Comparison of ENCODE assay signal across 8 cellular contexts in the genomic region with DNA sequence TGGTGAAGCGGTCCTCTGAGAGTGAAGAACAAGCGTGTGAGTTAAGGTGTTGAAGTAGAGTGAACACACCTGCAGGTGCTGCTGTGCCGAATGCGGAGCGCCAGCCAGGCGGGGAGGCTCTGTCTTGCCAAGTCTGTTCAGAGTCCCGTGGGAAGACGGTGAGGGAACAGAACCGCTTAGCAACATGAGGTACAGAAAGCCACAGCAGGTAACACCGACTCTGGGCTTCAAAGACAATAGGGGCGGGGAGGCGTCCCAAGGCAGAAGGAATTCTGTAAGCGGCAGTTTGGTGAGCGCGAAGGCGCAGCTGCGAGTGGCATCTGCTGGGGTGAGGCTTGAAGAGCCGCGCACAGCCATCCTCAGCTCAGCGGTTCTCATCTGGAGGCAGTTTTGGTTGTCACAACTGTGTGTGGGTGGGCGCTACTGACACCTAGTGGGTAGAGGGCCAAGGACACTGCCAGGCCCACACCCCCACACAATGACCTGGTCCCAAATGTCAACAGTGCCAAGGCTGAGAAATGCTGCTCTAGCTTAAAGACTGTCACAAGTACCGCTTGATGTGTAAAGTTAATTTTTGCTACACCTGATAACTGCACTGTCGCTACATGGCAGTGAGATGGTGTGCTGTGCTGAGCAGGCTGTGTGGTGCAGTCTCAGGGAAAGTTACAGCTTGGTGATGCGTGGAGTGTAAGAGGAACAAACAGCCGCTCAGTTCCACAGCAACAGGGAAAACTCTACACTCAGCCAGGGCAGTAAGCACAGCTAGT.
DNase-seq lines count a peak whose midpoint lies in the region; ATAC-seq, FAIRE-seq and TF ChIP-seq lines count a peak whose summit lies in the region.

No MANE protein-coding gene starts in this region.

- H3K27ac ChIP-seq in Peyer's patch (peak overlapping the region in 1 of 4 donors; percentile 39), H1 (ENCODE audit: low read depth, low read length) (no peak overlapping the region), sigmoid colon (no peak overlapping the region)
- H3K27ac ChIP-seq in naive thymus-derived CD4-positive, alpha-beta T cell (ENCODE audit: low read depth, low read length), result no peak overlapping the region

- no peaks in the 10 kb centered on the region for H3K27me3 Mint-ChIP-seq in Calu3 (ENCODE audit: unreplicated experiment)
- no peaks in the 10 kb centered on the region for H3K27me3 Mint-ChIP-seq in naive thymus-derived CD4-positive, alpha-beta T cell

- 83% methylated on average over 25 of the region's 25 CpGs; no CpG with 5 or more reads in 1 of the 2 experiments for WGBS in H1 (ENCODE audit: extremely low coverage in 1 of 2, insufficient coverage in 1 of 2, insufficient read length in 1 of 2, insufficient replicate concordance in 2 of 2, low coverage in 1 of 2, low lambda C conversion rate in 2 of 2, missing lambda C conversion rate in 1 of 2), 2 experiments
- WGBS in sigmoid colon, 2 donors, result 80% methylated on average over 25 of the region's 25 CpGs

- no peak overlapping the region for H2BK20ac ChIP-seq in H1 (ENCODE audit: low read length)

- peak; percentile 67 to 77 for TF ChIP-seq RAD21 in H1 (IDR thresholded peaks at IDR 0.05 in 1 of 2, conservative IDR thresholded peaks at IDR 0.05 in 1 of 2; ENCODE audit: low read depth in 2 of 2, low read length in 2 of 2)

- no peak overlapping the region for H2BK15ac ChIP-seq in H1 (ENCODE audit: low read length)

- H3K36me3 ChIP-seq in Peyer's patch (peaks cover 0 to 38% (median 0%) of the 10 kb centered on the region in 3 donors), H1 (ENCODE audit: control insufficient read depth in 2 of 4, insufficient read depth in 4 of 4, low read length in 3 of 4) (peaks cover 2 to 51% (median 23%) of the 10 kb centered on the region in 4 experiments; a peak in 7 of 8 replicates), sigmoid colon (peaks cover 6 to 57% (median 24%) of the 10 kb centered on the region in 4 donors)
- H3K36me3 ChIP-seq in naive thymus-derived CD4-positive, alpha-beta T cell (ENCODE audit: control insufficient read depth in 2 of 3, insufficient read depth in 3 of 3, low read length in 3 of 3), result peaks cover 0 to 21% (median 0%) of the 10 kb centered on the region in 3 experiments

- no peak overlapping the region for H4K8ac ChIP-seq in H1 (ENCODE audit: extremely low read depth, insufficient read depth, low read length)

- H2AK5ac ChIP-seq in H1 (ENCODE audit: low read depth, low read length), result no peak overlapping the region

- H3K9ac ChIP-seq in H1 (replicated peaks in 1 of 4; ENCODE audit: extremely low read depth in 1 of 4, low read depth in 3 of 4, low read length in 3 of 4), result no peak overlapping the region

- H3K79me1 ChIP-seq in H1 (ENCODE audit: low read depth, low read length), result no peaks in the 10 kb centered on the region

- H2BK5ac ChIP-seq in H1 (ENCODE audit: low read depth, low read length), result no peak overlapping the region

- no peaks in the 10 kb centered on the region for H3K4me1 Mint-ChIP-seq in Calu3 (ENCODE audit: low read depth, unreplicated experiment)
- H3K4me1 Mint-ChIP-seq in naive thymus-derived CD4-positive, alpha-beta T cell, result peaks cover 8 to 17% (median 13%) of the 10 kb centered on the region in 7 donors

- H3K18ac ChIP-seq in H1 (ENCODE audit: extremely low read depth, low read length), result no peak overlapping the region

- no peak overlapping the region for H3K23ac ChIP-seq in H1 (ENCODE audit: insufficient read length)

- TF ChIP-seq CTCF in Calu3 (IDR thresholded peaks at IDR 0.05; ENCODE audit: unreplicated experiment), result peak; percentile 33
- TF ChIP-seq CTCF in Peyer's patch (IDR thresholded peaks at IDR 0.05), result peak in 5 of 6 experiments; percentile 39 to 62 (median 47)
- peak; percentile 73 to 85 (median 81) for TF ChIP-seq CTCF in H1 (IDR thresholded peaks at IDR 0.05; ENCODE audit: control extremely low read depth in 1 of 3, insufficient read depth in 1 of 3, low read depth in 1 of 3, low read length in 3 of 3)
- peak in 1 of 4 experiments; percentile 14 for TF ChIP-seq CTCF in sigmoid colon (IDR thresholded peaks at IDR 0.05)

- no peak overlapping the region for H3K14ac ChIP-seq in H1 (ENCODE audit: insufficient read length)

- FAIRE-seq in H1 (lab: Jason Lieb, UNC), result peak; percentile 63

- TF ChIP-seq POLR2A in Peyer's patch (IDR thresholded peaks at IDR 0.05), result no peak
- TF ChIP-seq POLR2A in H1 (IDR thresholded peaks at IDR 0.05; ENCODE audit: control extremely low read depth in 1 of 2, low read depth in 2 of 2, low read length in 2 of 2), result no peak
- TF ChIP-seq POLR2A in sigmoid colon (IDR thresholded peaks at IDR 0.05), result no peak

- H3K9me3 ChIP-seq in Peyer's patch (no peaks in the 10 kb centered on the region), H1 (ENCODE audit: insufficient read depth in 2 of 2, low read depth in 1 of 2, low read length in 1 of 2) (no peaks in the 10 kb centered on the region), sigmoid colon (no peaks in the 10 kb centered on the region)
- no peaks in the 10 kb centered on the region for H3K9me3 ChIP-seq in naive thymus-derived CD4-positive, alpha-beta T cell (ENCODE audit: control insufficient read depth in 2 of 3, low read length in 3 of 3)

- CTCF ChIA-PET in Calu3 (lab: Charles Lee) (interaction anchor here (0.6 to 0.8 kb wide), 3 partner anchors 38 to 375 kb away, joined by 3 to 4 read pairs (median 3); no protein-coding TSS in a partner anchor), H1 (lab: Charles Lee; ENCODE audit: partially characterized antibody) (interaction anchor here (0.6 to 2.2 kb wide), 28 partner anchors 10 to 143 kb away, joined by 3 to 18 read pairs (median 3); no protein-coding TSS in a partner anchor)
- CTCF ChIA-PET in naive thymus-derived CD4-positive, alpha-beta T cell (lab: Charles Lee), result interaction anchor here (0.6 kb wide), 1 partner anchor 9 kb away, joined by 3 read pairs; no protein-coding TSS in a partner anchor

- DNase-seq in Calu3 (peak; percentile 64), Peyer's patch (peak in 2 of 3 donors; percentile 68 to 82), H1 (ENCODE audit: low read depth in 1 of 2, low spot score in 2 of 2) (peak; percentile 57 to 76), sigmoid colon (no peak)
- DNase-seq in naive thymus-derived CD4-positive, alpha-beta T cell, result peak in 5 of 9 donors; percentile 19 to 30 (median 19)

- no peak overlapping the region; the same call in 1 of the 2 replicates for H2BK12ac ChIP-seq in H1 (ENCODE audit: low read depth, low read length)

- no peak overlapping the region for H4K5ac ChIP-seq in H1 (ENCODE audit: insufficient read length, low read depth, low read length)

- no peak overlapping the region for H2BK120ac ChIP-seq in H1 (replicated peaks; ENCODE audit: low read depth, low read length)

- TF ChIP-seq EP300 in H1 (IDR thresholded peaks at IDR 0.05; ENCODE audit: borderline replicate concordance in 1 of 2, low read depth in 2 of 2, low read length in 2 of 2) (peak in 1 of 2 experiments; percentile 26; a peak in 1 of 3 replicates), sigmoid colon (IDR thresholded peaks at IDR 0.05) (no peak)

- H3K79me2 ChIP-seq in H1 (ENCODE audit: control insufficient read depth in 1 of 2, insufficient read depth in 2 of 2, low read length in 2 of 2), result no peaks in the 10 kb centered on the region; a peak in 1 of 4 replicates

- H3K4ac ChIP-seq in H1 (replicated peaks; ENCODE audit: insufficient read length, low read depth, low read length), result no peak overlapping the region

- BruUV-seq in Calu3 (replicated peaks; lab: Mats Ljungman, UMichigan), result no TSS peak

- H3K4me2 ChIP-seq in H1 (ENCODE audit: insufficient read depth in 1 of 2, low read depth in 2 of 2, low read length in 2 of 2), result no peak overlapping the region

- no peaks in the 10 kb centered on the region for H3K36me3 Mint-ChIP-seq in Calu3 (ENCODE audit: insufficient read depth, unreplicated experiment)
- H3K36me3 Mint-ChIP-seq in naive thymus-derived CD4-positive, alpha-beta T cell, result peaks cover 0 to 29% (median 21%) of the 10 kb centered on the region in 5 donors

- no peak overlapping the region for H3K4me3 Mint-ChIP-seq in Calu3 (ENCODE audit: low read depth, unreplicated experiment)
- no peak overlapping the region for H3K4me3 Mint-ChIP-seq in naive thymus-derived CD4-positive, alpha-beta T cell

- H3K4me1 ChIP-seq in Peyer's patch (no peaks in the 10 kb centered on the region), H1 (replicated peaks in 1 of 4; ENCODE audit: control insufficient read depth in 3 of 4, insufficient read depth in 4 of 4, low read length in 3 of 4) (no peaks in the 10 kb centered on the region; a peak in 1 of 7 replicates), sigmoid colon (no peaks in the 10 kb centered on the region)
- no peaks in the 10 kb centered on the region for H3K4me1 ChIP-seq in naive thymus-derived CD4-positive, alpha-beta T cell (ENCODE audit: control insufficient read depth in 2 of 2, insufficient read depth in 2 of 2, low read length in 2 of 2)

- H3K9me3 Mint-ChIP-seq in Calu3 (ENCODE audit: low read depth, unreplicated experiment), result no peaks in the 10 kb centered on the region
- H3K9me3 Mint-ChIP-seq in naive thymus-derived CD4-positive, alpha-beta T cell, result no peaks in the 10 kb centered on the region

- H3K4me3 ChIP-seq in Peyer's patch (no peak overlapping the region), H1 (ENCODE audit: extremely low read depth in 1 of 4, insufficient read depth in 2 of 4, low read depth in 3 of 4, low read length in 4 of 4) (no peak overlapping the region), sigmoid colon (no peak overlapping the region)
- H3K4me3 ChIP-seq in naive thymus-derived CD4-positive, alpha-beta T cell (ENCODE audit: low read length), result no peak overlapping the region

- no peaks in the 10 kb centered on the region for H3K23me2 ChIP-seq in H1 (ENCODE audit: low read depth, low read length)

- intact Hi-C loops in Calu3 (cut with micrococcal nuclease; ENCODE audit: unreplicated experiment) (no loop called here), sigmoid colon (cut with DNase I) (no loop called here)
- intact Hi-C loops in naive thymus-derived CD4-positive, alpha-beta T cell (cut with micrococcal nuclease), result no loop called here

- no peak overlapping the region for H2AFZ ChIP-seq in H1 (ENCODE audit: low read length)

- H3K27me3 ChIP-seq in Peyer's patch (no peaks in the 10 kb centered on the region), H1 (replicated peaks in 1 of 4; ENCODE audit: control insufficient read depth in 3 of 4, extremely low read depth in 1 of 4, insufficient read depth in 3 of 4, low read length in 3 of 4) (no peaks in the 10 kb centered on the region), sigmoid colon (no peaks in the 10 kb centered on the region)
- no peaks in the 10 kb centered on the region for H3K27me3 ChIP-seq in naive thymus-derived CD4-positive, alpha-beta T cell (ENCODE audit: control insufficient read depth in 2 of 2, insufficient read depth in 2 of 2, low read length in 2 of 2)

- ATAC-seq in GM18867 (IDR thresholded peaks at IDR 0.05; ENCODE audit: unreplicated experiment) (peak; percentile 88), HG03565 (IDR thresholded peaks at IDR 0.05; ENCODE audit: unreplicated experiment) (peak; percentile 53), HG02973 (IDR thresholded peaks at IDR 0.05; ENCODE audit: unreplicated experiment) (no peak)
- ATAC-seq in naive thymus-derived CD4-positive, alpha-beta T cell, result peak; percentile 76

- H3K27ac Mint-ChIP-seq in Calu3 (ENCODE audit: unreplicated experiment), result no peak overlapping the region
- H3K27ac Mint-ChIP-seq in naive thymus-derived CD4-positive, alpha-beta T cell, result peak overlapping the region in 1 of 9 donors; percentile 79

- POLR2A ChIA-PET in H1 (lab: Charles Lee; ENCODE audit: partially characterized antibody), result interaction anchor here (0.8 to 1.0 kb wide), 3 partner anchors 17 to 108 kb away, joined by 3 read pairs; no protein-coding TSS in a partner anchor
- POLR2A ChIA-PET in naive thymus-derived CD4-positive, alpha-beta T cell (lab: Charles Lee), result no interaction called here

- H3K56ac ChIP-seq in H1 (replicated peaks; ENCODE audit: insufficient read length, low read depth, low read length), result no peak overlapping the region

- no peak overlapping the region for H4K91ac ChIP-seq in H1 (replicated peaks; ENCODE audit: insufficient read length, low read length)

- H4K20me1 ChIP-seq in H1 (replicated peaks in 1 of 2; ENCODE audit: control insufficient read depth in 1 of 2, insufficient read depth in 2 of 2, low read length in 2 of 2), result peaks cover 0 to 10% of the 10 kb centered on the region in 2 experiments
